In the genomic region with DNA sequence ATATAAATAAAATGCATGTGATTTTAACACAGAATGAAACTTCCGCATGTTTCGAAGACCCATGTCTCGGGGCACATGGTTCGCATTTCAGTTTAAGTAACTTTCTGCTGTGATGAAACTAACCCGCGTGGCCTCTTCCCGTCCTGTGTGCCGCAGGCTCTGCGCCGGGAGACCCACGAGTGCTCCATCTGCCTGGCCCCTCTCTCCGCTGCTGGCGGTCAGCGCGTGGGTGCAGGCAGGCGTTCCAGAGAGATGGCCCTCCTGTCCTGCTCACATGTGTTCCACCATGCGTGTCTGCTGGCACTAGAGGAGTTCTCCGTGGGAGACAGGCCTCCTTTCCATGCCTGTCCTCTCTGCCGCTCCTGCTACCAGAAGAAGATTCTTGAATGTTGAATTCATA, we compare ENCODE assay signal across 30 cellular contexts. TPM values are rescaled to one million over a fixed set of nuclear protein-coding genes. Genes with fewer than 3 reads are reported as not detected.
"Had no signal": no experiment of that assay in that cellular context is flagged by ENCODE, and none has a peak within 500 bp of the region (broad histone marks: within the 10 kb centered on the region; RNA-seq: fewer than 3 reads in every experiment).

No MANE protein-coding gene starts in this region.

- H3K4me1 ChIP-seq: parathyroid adenoma, psoas muscle, right lobe of liver, thyroid gland, tibial nerve, upper lobe of left lung, vagina had no signal

- H3K79me2 ChIP-seq: parathyroid adenoma had no signal

- H3K27ac ChIP-seq: neutrophil, parathyroid adenoma, psoas muscle, right lobe of liver, sigmoid colon, thoracic aorta, thyroid gland, tibial nerve, upper lobe of left lung, vagina had no signal

- H3K9ac ChIP-seq: parathyroid adenoma had no signal

- H3K36me3 Mint-ChIP-seq: natural killer cell treated with Interleukin-12 subunit alpha and Interleukin-12 subunit beta and Interleukin-15 and Interleukin-18, amount 100 ng/mL, for 72 hours had no signal

- H3K9me3 ChIP-seq: neutrophil, psoas muscle, right lobe of liver, sigmoid colon, thoracic aorta, thyroid gland, tibial nerve, upper lobe of left lung, vagina had no signal

- H3K4me1 Mint-ChIP-seq: naive B cell; neural crest cell; stimulated activated memory B cell treated with anti-CD40 and anti-IgM and Interleukin-4, amounts not matched to agents 10 μg/mL and 1 μg/mL and 100 μg/mL, for 72 hours; stimulated activated naive CD8-positive, alpha-beta T cell treated with anti-CD3 and anti-CD28 coated beads, Interleukin-15, amount 100 ng/mL, for 72 hours had no signal

- ATAC-seq: naive thymus-derived CD8-positive, alpha-beta T cell; natural killer cell treated with Interleukin-12 subunit alpha and Interleukin-12 subunit beta and Interleukin-15 and Interleukin-18, amount 100 ng/mL, for 72 hours; psoas muscle; right cardiac atrium; stimulated activated memory B cell treated with anti-CD40 and anti-IgM and Interleukin-4, amounts not matched to agents 10 μg/mL and 1 μg/mL and 100 μg/mL, for 72 hours; stimulated activated naive CD8-positive, alpha-beta T cell treated with anti-CD3 and anti-CD28 coated beads, Interleukin-15, amount 100 ng/mL, for 72 hours; stimulated activated naive CD8-positive, alpha-beta T cell treated with anti-CD3 and anti-CD28 coated beads, Interleukin-15, Interleukin-2, amounts not matched to agents 100 U/mL and 50 U/mL, for 24 hours had no signal

- H3K27me3 Mint-ChIP-seq: naive B cell; naive thymus-derived CD8-positive, alpha-beta T cell; natural killer cell treated with Interleukin-12 subunit alpha and Interleukin-12 subunit beta and Interleukin-15 and Interleukin-18, amount 100 ng/mL, for 72 hours; progenitor cell of endocrine pancreas; stimulated activated memory B cell treated with anti-CD40 and anti-IgM and Interleukin-4, amounts not matched to agents 10 μg/mL and 1 μg/mL and 100 μg/mL, for 72 hours; stimulated activated naive CD8-positive, alpha-beta T cell treated with anti-CD3 and anti-CD28 coated beads, Interleukin-15, amount 100 ng/mL, for 72 hours had no signal

- H3K9me3 Mint-ChIP-seq: naive B cell; naive thymus-derived CD8-positive, alpha-beta T cell; natural killer cell treated with Interleukin-12 subunit alpha and Interleukin-12 subunit beta and Interleukin-15 and Interleukin-18, amount 100 ng/mL, for 72 hours; nephron progenitor cell; neural crest cell; stimulated activated memory B cell treated with anti-CD40 and anti-IgM and Interleukin-4, amounts not matched to agents 10 μg/mL and 1 μg/mL and 100 μg/mL, for 72 hours; stimulated activated naive CD8-positive, alpha-beta T cell treated with anti-CD3 and anti-CD28 coated beads, Interleukin-15, amount 100 ng/mL, for 72 hours had no signal

- FAIRE-seq: small intestine, urothelium cell line had no signal

- H2AFZ ChIP-seq: parathyroid adenoma had no signal

- H3K4me3 Mint-ChIP-seq: naive B cell; naive thymus-derived CD8-positive, alpha-beta T cell; natural killer cell treated with Interleukin-12 subunit alpha and Interleukin-12 subunit beta and Interleukin-15 and Interleukin-18, amount 100 ng/mL, for 72 hours; nephron progenitor cell; neural crest cell; stimulated activated memory B cell treated with anti-CD40 and anti-IgM and Interleukin-4, amounts not matched to agents 10 μg/mL and 1 μg/mL and 100 μg/mL, for 72 hours; stimulated activated naive CD8-positive, alpha-beta T cell treated with anti-CD3 and anti-CD28 coated beads, Interleukin-15, amount 100 ng/mL, for 72 hours had no signal

- DNase-seq: naive B cell; naive thymus-derived CD8-positive, alpha-beta T cell; nephron progenitor cell; psoas muscle; right cardiac atrium; right lobe of liver; sigmoid colon; small intestine; stimulated activated CD4-positive, alpha-beta T cell treated with anti-CD3 and anti-CD28 coated beads, Interleukin-15, amount 100 ng/mL, for 24 hours; stimulated activated CD4-positive, alpha-beta T cell treated with anti-CD3 and anti-CD28 coated beads, Interleukin-2, amount 100 ng/mL, for 24 hours; stimulated activated CD4-positive, alpha-beta T cell treated with anti-CD3 and anti-CD28 coated beads, Interleukin-4, amount 100 ng/mL, for 1 hour; stimulated activated CD4-positive, alpha-beta T cell treated with anti-CD3 and anti-CD28 coated beads, Interleukin-4, amount 100 ng/mL, for 4 hours; stimulated activated CD8-positive, alpha-beta memory T cell treated with anti-CD3 and anti-CD28 coated beads, Interleukin-4, amount 100 ng/mL, for 48 hours; stimulated activated naive CD4-positive, alpha-beta T cell; stimulated activated naive CD8-positive, alpha-beta T cell treated with anti-CD3 and anti-CD28 coated beads, Interleukin-15, amount 100 ng/mL, for 72 hours; stimulated activated naive CD8-positive, alpha-beta T cell treated with anti-CD3 and anti-CD28 coated beads, Interleukin-15, Interleukin-2, amounts not matched to agents 100 U/mL and 50 U/mL, for 24 hours; substantia nigra; thyroid gland; trophoblast cell had no signal

- H3K27ac Mint-ChIP-seq: natural killer cell treated with Interleukin-12 subunit alpha and Interleukin-12 subunit beta and Interleukin-15 and Interleukin-18, amount 100 ng/mL, for 72 hours; nephron progenitor cell; progenitor cell of endocrine pancreas; stimulated activated memory B cell treated with anti-CD40 and anti-IgM and Interleukin-4, amounts not matched to agents 10 μg/mL and 1 μg/mL and 100 μg/mL, for 72 hours had no signal

- H3K27me3 ChIP-seq: neutrophil, right lobe of liver, sigmoid colon, thyroid gland, tibial nerve, upper lobe of left lung, vagina had no signal

- H3K4me3 ChIP-seq: psoas muscle, right lobe of liver, sigmoid colon, thoracic aorta, thyroid gland, tibial nerve, upper lobe of left lung, vagina had no signal

RNA-seq across cellular contexts. Expression of a gene that starts 35.7 kb away (rescaled TPM):
- total RNA-seq: natural killer cell treated with Interleukin-12 subunit alpha and Interleukin-12 subunit beta and Interleukin-15 and Interleukin-18, amount 100 ng/mL, for 72 hours; thoracic aorta; vagina had no signal
